Comparison of ENCODE assay signal across 8 cellular contexts in genomic region chr13:114339779-114340534, GRCh38. TPM values are rescaled to one million over a fixed set of nuclear protein-coding genes. Genes with fewer than 3 reads are reported as not detected.
A peak's percentile ranks its signal among the peaks of the same experiment; 100 is the strongest.
DNase-seq lines count a peak whose midpoint lies in the region; ATAC-seq and TF ChIP-seq lines count a peak whose summit lies in the region.

No MANE protein-coding gene starts in this region.

- no peaks in the 10 kb centered on the region for H3K36me3 ChIP-seq in WERI-Rb-1

- peak overlapping the region; percentile 49 to 65 for H3K4me3 Mint-ChIP-seq in effector memory CD8-positive, alpha-beta T cell
- peak overlapping the region; percentile 37 for H3K4me3 Mint-ChIP-seq in natural killer cell

- no peaks in the 10 kb centered on the region for H3K9me3 Mint-ChIP-seq in effector memory CD8-positive, alpha-beta T cell
- H3K9me3 Mint-ChIP-seq in natural killer cell = no peaks in the 10 kb centered on the region

- TF ChIP-seq CTCF in WERI-Rb-1 (IDR thresholded peaks at IDR 0.05; ENCODE audit: low read depth, low read length) (peak; percentile 73), natural killer cell (IDR thresholded peaks at IDR 0.05) (peak; percentile 57)

- H3K4me1 Mint-ChIP-seq in effector memory CD8-positive, alpha-beta T cell (ENCODE audit: low read depth in 2 of 2) = peaks cover 17 to 18% of the 10 kb centered on the region in 2 donors
- peaks cover 28 to 33% of the 10 kb centered on the region in 2 donors for H3K4me1 Mint-ChIP-seq in natural killer cell

- no peaks in the 10 kb centered on the region for H3K27me3 ChIP-seq in WERI-Rb-1 (ENCODE audit: insufficient read depth, low read depth, severe bottlenecking)

- H3K27ac Mint-ChIP-seq in effector memory CD8-positive, alpha-beta T cell = peak overlapping the region; percentile 1 to 30
- peak overlapping the region; percentile 72 to 79 for H3K27ac Mint-ChIP-seq in natural killer cell

- peak; percentile 92 for ATAC-seq in effector memory CD8-positive, alpha-beta T cell (replicated peaks)
- peak; percentile 86 to 92 (median 88) for ATAC-seq in natural killer cell
- ATAC-seq in GM18517 (IDR thresholded peaks at IDR 0.05; ENCODE audit: unreplicated experiment) = no peak

- H3K4me3 ChIP-seq in WERI-Rb-1 (ENCODE audit: low read depth, low read length) = no peak overlapping the region

- peaks cover 0 to 5% of the 10 kb centered on the region in 2 donors for H3K27me3 Mint-ChIP-seq in effector memory CD8-positive, alpha-beta T cell
- H3K27me3 Mint-ChIP-seq in natural killer cell (ENCODE audit: low read depth in 2 of 2) = peaks cover 18 to 32% of the 10 kb centered on the region in 2 donors

- peak; percentile 40 for DNase-seq in activated gamma-delta T cell treated with Interleukin-2 at 50 U/mL for 16 hours
- DNase-seq in activated gamma-delta T cell (lab: John Stamatoyannopoulos, UW) = no peak
- DNase-seq in NCI-H146 treated with DMSO at 0.1 percent for 48 hours (lab: John Stamatoyannopoulos, UW; ENCODE audit: unreplicated experiment) = peak; percentile 28
- peak; percentile 62 for DNase-seq in WERI-Rb-1
- peak; percentile 60 to 62 (median 62) for DNase-seq in effector memory CD8-positive, alpha-beta T cell
- DNase-seq in natural killer cell = peak; percentile 61
- DNase-seq in cerebellum (ENCODE audit: low spot score) = no peak

- H3K36me3 Mint-ChIP-seq in effector memory CD8-positive, alpha-beta T cell (ENCODE audit: insufficient read depth) = peaks cover 5% of the 10 kb centered on the region
- no peaks in the 10 kb centered on the region for H3K36me3 Mint-ChIP-seq in natural killer cell

- intact Hi-C loops in natural killer cell (cut with micrococcal nuclease) = no loop called here

- H3K27ac ChIP-seq in WERI-Rb-1 = no peak overlapping the region

- H3K9me3 ChIP-seq in WERI-Rb-1 (ENCODE audit: severe bottlenecking) = no peaks in the 10 kb centered on the region

RNA-seq across cellular contexts. Expression of gene CHAMP1, which starts 25.7 kb away (rescaled TPM):
- total RNA-seq in natural killer cell = 10 to 100 TPM in 1 of 3 donors, 1 to 10 TPM in 2; 6.1 to 11.3 (median 7.9) TPM
- 9.3 TPM for total RNA-seq in cerebellum

RNA-seq across cellular contexts. Expression of gene UPF3A, which starts 58.6 kb away (rescaled TPM):
- total RNA-seq in natural killer cell (10 to 100 TPM; 37.8 to 66.5 (median 44.7) TPM), cerebellum (86.5 TPM)

Comparison
In these comparisons a context has a peak if more than half of its experiments do, and no peak if none do; other contexts are left out.
1. DNase-seq: peak in activated gamma-delta T cell treated with Interleukin-2 at 50 U/mL for 16 hours (single experiment), NCI-H146 treated with DMSO at 0.1 percent for 48 hours (single experiment), WERI-Rb-1 (single experiment), effector memory CD8-positive, alpha-beta T cell (3 of 3) and natural killer cell (single experiment); none in activated gamma-delta T cell (single experiment) and cerebellum (single experiment).